In the genomic region with DNA sequence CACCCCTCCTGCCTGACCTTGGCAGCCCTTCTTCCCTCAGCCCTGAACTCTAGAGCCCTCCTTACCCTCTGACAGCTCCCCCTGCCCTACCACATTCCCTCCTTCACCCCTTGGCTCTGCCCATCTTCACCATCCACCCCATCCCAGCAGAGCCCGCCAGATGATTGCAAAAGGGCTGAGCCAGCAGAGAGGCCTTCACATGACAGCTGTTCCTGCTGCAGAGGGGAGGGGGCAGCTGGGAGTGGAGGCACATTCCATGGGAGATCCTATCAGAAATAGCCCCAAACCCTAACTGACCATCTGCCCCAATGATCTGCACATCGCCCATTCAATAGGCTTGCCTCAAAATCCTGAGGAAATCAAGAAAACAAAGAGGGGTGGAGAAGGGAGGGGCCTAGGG, we compare ENCODE assay signal across 8 cellular contexts. TPM values are rescaled to one million over a fixed set of nuclear protein-coding genes. Genes with fewer than 3 reads are reported as not detected.
A peak's percentile ranks its signal among the peaks of the same experiment; 100 is the strongest.
DNase-seq lines count a peak whose midpoint lies in the region; ATAC-seq and TF ChIP-seq lines count a peak whose summit lies in the region.

No MANE protein-coding gene starts in this region.

- ATAC-seq in central memory CD8-positive, alpha-beta T cell (replicated peaks; ENCODE audit: extremely low read depth, poor library complexity, severe bottlenecking) = no peak
- no peak for ATAC-seq in natural killer cell
- ATAC-seq in GM21390 (IDR thresholded peaks at IDR 0.05; ENCODE audit: unreplicated experiment) = no peak

- peaks cover 26% of the 10 kb centered on the region for H3K36me3 ChIP-seq in KOPT-K1 (ENCODE audit: insufficient read depth, low read length)

- H3K36me3 Mint-ChIP-seq in central memory CD8-positive, alpha-beta T cell (ENCODE audit: insufficient read depth) = peaks cover 45% of the 10 kb centered on the region
- no peaks in the 10 kb centered on the region for H3K36me3 Mint-ChIP-seq in natural killer cell

- peak overlapping the region; percentile 20 for H3K4me3 ChIP-seq in AG09309 (ENCODE audit: control insufficient read depth, low read depth, low read length)

- peak overlapping the region; percentile 78 for H3K4me3 Mint-ChIP-seq in central memory CD8-positive, alpha-beta T cell
- H3K4me3 Mint-ChIP-seq in natural killer cell = peak overlapping the region; percentile 59

- TF ChIP-seq CTCF in AG09309 (IDR thresholded peaks at IDR 0.05; ENCODE audit: control insufficient read depth, insufficient read depth, low read depth, low read length, missing control alignments) (no peak), natural killer cell (IDR thresholded peaks at IDR 0.05) (no peak)

- no peaks in the 10 kb centered on the region for H3K9me3 ChIP-seq in KOPT-K1 (ENCODE audit: insufficient read depth, low read length, poor library complexity, severe bottlenecking)

- peak overlapping the region; percentile 84 for H3K27ac ChIP-seq in KOPT-K1 (ENCODE audit: low read depth, low read length, poor library complexity, severe bottlenecking)

- no peaks in the 10 kb centered on the region for H3K9me3 Mint-ChIP-seq in central memory CD8-positive, alpha-beta T cell
- H3K9me3 Mint-ChIP-seq in natural killer cell = no peaks in the 10 kb centered on the region

- intact Hi-C loops in natural killer cell (cut with micrococcal nuclease) = no loop called here

- H3K27ac Mint-ChIP-seq in central memory CD8-positive, alpha-beta T cell (ENCODE audit: low read depth) = peak overlapping the region; percentile 97
- H3K27ac Mint-ChIP-seq in natural killer cell = peak overlapping the region; percentile 97 to 98

- DNase-seq in AG09309 (ENCODE audit: low read depth) (no peak), natural killer cell (no peak), LoVo (ENCODE audit: low spot score) (no peak), superior temporal gyrus (ENCODE audit: extremely low spot score) (no peak), nucleus accumbens (lab: John Stamatoyannopoulos, UW) (no peak)
- DNase-seq in central memory CD8-positive, alpha-beta T cell (ENCODE audit: low spot score in 2 of 2) = no peak

- H3K27me3 Mint-ChIP-seq in central memory CD8-positive, alpha-beta T cell = no peaks in the 10 kb centered on the region
- no peaks in the 10 kb centered on the region for H3K27me3 Mint-ChIP-seq in natural killer cell (ENCODE audit: low read depth in 2 of 2)

- peaks cover 83% of the 10 kb centered on the region for H3K4me1 Mint-ChIP-seq in central memory CD8-positive, alpha-beta T cell
- H3K4me1 Mint-ChIP-seq in natural killer cell = peaks cover 76 to 87% of the 10 kb centered on the region in 2 donors

RNA-seq across cellular contexts. Expression of gene AHNAK, which starts 7.8 kb away (rescaled TPM):
- total RNA-seq in natural killer cell = 100 to 1,000 TPM; 623 to 740 (median 677) TPM

RNA-seq across cellular contexts. Expression of gene EEF1G, which starts 19.3 kb away (rescaled TPM):
- total RNA-seq in natural killer cell = 100 to 1,000 TPM; 628 to 754 (median 714) TPM

RNA-seq across cellular contexts. Expression of gene TUT1, which starts 36.9 kb away (rescaled TPM):
- total RNA-seq in natural killer cell = 10 to 100 TPM; 20.0 to 28.9 (median 26.2) TPM

RNA-seq across cellular contexts. Expression of gene MTA2, which starts 47.3 kb away (rescaled TPM):
- total RNA-seq in natural killer cell = 100 to 1,000 TPM; 254 to 305 (median 259) TPM

RNA-seq across cellular contexts. Expression of gene EML3, which starts 58.2 kb away (rescaled TPM):
- total RNA-seq in natural killer cell = 100 to 1,000 TPM; 221 to 233 (median 232) TPM
